ENCODE assay signal across 1 cellular context in genomic region chr9:127917603-127918002, GRCh38.
TF ChIP-seq lines count a peak whose summit lies in the region.

No MANE protein-coding gene starts in this region.

TF ChIP-seq in HepG2, 621 proteins besides CTCF, POLR2A, EP300 and RAD21:
- TF ChIP-seq ZNF709 (CRISPR knock-in tag; IDR thresholded peaks at IDR 0.05) (no peak), FOXC1 (CRISPR knock-in tag; IDR thresholded peaks at IDR 0.05; ENCODE audit: borderline replicate concordance) (no peak), BRF2 (CRISPR knock-in tag; IDR thresholded peaks at IDR 0.05) (no peak), CENPT (CRISPR knock-in tag; IDR thresholded peaks at IDR 0.05; ENCODE audit: low read depth) (no peak)
